ENCODE assay signal across 10 cellular contexts in genomic region chr6:1612386-1612893, GRCh38. TPM values are rescaled to one million over a fixed set of nuclear protein-coding genes. Genes with fewer than 3 reads are reported as not detected.
DNase-seq lines count a peak whose midpoint lies in the region; ATAC-seq, FAIRE-seq and TF ChIP-seq lines count a peak whose summit lies in the region.
"Had no signal": no experiment of that assay in that cellular context is flagged by ENCODE, and none has a peak within 500 bp of the region (broad histone marks: within the 10 kb centered on the region; RNA-seq: fewer than 3 reads in every experiment).

No MANE protein-coding gene starts in this region.

- peak overlapping the region; percentile 77 for H3K27ac Mint-ChIP-seq in activated CD8-positive, alpha-beta memory T cell treated with anti-CD3 and anti-CD28 coated beads, Interleukin-2, amount 10 ng/mL, durations not matched to agents 7 days and 5 days

- TSS peak; percentile 83 for BruUV-seq in HepG2 (replicated peaks; lab: Mats Ljungman, UMichigan)

- no peaks in the 10 kb centered on the region for H3K36me3 ChIP-seq in adrenal gland (replicated peaks in 1 of 2)
- H3K36me3 ChIP-seq in HepG2 (replicated peaks in 1 of 2; ENCODE audit: control insufficient read depth in 1 of 2, insufficient read depth in 2 of 2, low read length in 2 of 2): no peaks in the 10 kb centered on the region
- no peaks in the 10 kb centered on the region for H3K36me3 ChIP-seq in thymus (ENCODE audit: control insufficient read depth, insufficient read depth)

- TF ChIP-seq EP300 in HepG2 (IDR thresholded peaks at IDR 0.05; ENCODE audit: low read depth in 2 of 2, low read length in 2 of 2): no peak
- no peak for TF ChIP-seq EP300 in HepG2 (CRISPR knock-in tag; IDR thresholded peaks at IDR 0.05; ENCODE audit: borderline replicate concordance)

- TF ChIP-seq CTCF in adrenal gland (IDR thresholded peaks at IDR 0.05): no peak
- no peak for TF ChIP-seq CTCF in HepG2 (CRISPR knock-in tag; IDR thresholded peaks at IDR 0.05)

- H3K27me3 Mint-ChIP-seq in activated CD8-positive, alpha-beta memory T cell treated with anti-CD3 and anti-CD28 coated beads, Interleukin-2, amount 10 ng/mL, durations not matched to agents 7 days and 5 days: peaks cover 63% of the 10 kb centered on the region

- in situ Hi-C loops in HepG2 (cut with HindIII; ENCODE audit: extremely low pct_ligation_motif_present, low pct_unique_long_range_greater_than_20kb): no loop called here

- H3K27ac ChIP-seq in adrenal gland (peak overlapping the region in 3 of 5 donors; percentile 66 to 94 (median 91)), HepG2 (ENCODE audit: extremely low read length, insufficient read depth, low read length) (no peak overlapping the region), thymus (ENCODE audit: low read depth) (no peak overlapping the region)

- 22 to 40% (median 35%) methylated on average over 8 of the region's 8 CpGs for WGBS in adrenal gland, 4 donors
- WGBS in HepG2 (ENCODE audit: low lambda C conversion rate): 74% methylated on average over 8 of the region's 8 CpGs
- WGBS in thymus: 26% methylated on average over 8 of the region's 8 CpGs

- TF ChIP-seq POLR2A in adrenal gland (IDR thresholded peaks at IDR 0.05): no peak
- TF ChIP-seq POLR2A in HepG2 (IDR thresholded peaks at IDR 0.05; ENCODE audit: insufficient read depth in 1 of 2, low read depth in 2 of 2, low read length in 2 of 2): no peak

- H3K36me3 Mint-ChIP-seq in activated CD8-positive, alpha-beta memory T cell treated with anti-CD3 and anti-CD28 coated beads, Interleukin-2, amount 10 ng/mL, durations not matched to agents 7 days and 5 days: peaks cover 4% of the 10 kb centered on the region

- H3K4me3 Mint-ChIP-seq in activated CD8-positive, alpha-beta memory T cell treated with anti-CD3 and anti-CD28 coated beads, Interleukin-2, amount 10 ng/mL, durations not matched to agents 7 days and 5 days: peak overlapping the region; percentile 72

- H3K79me2 ChIP-seq in HepG2 (ENCODE audit: insufficient read depth, low read length): no peaks in the 10 kb centered on the region

- H3K4me3 ChIP-seq in adrenal gland (peak overlapping the region in 3 of 4 donors; percentile 31 to 68 (median 32)), HepG2 (replicated peaks in 1 of 3; ENCODE audit: insufficient read depth in 1 of 3, low read depth in 2 of 3, low read length in 3 of 3) (peak overlapping the region; percentile 67 to 76 (median 73); a peak in 4 of 6 replicates), thymus (ENCODE audit: low read length) (peak overlapping the region; percentile 69)

- TF ChIP-seq RAD21 in HepG2 (CRISPR knock-in tag; IDR thresholded peaks at IDR 0.05): no peak

- H3K27me3 ChIP-seq in adrenal gland (peaks cover 39% of the 10 kb centered on the region), HepG2 (ENCODE audit: control insufficient read depth in 1 of 2, insufficient read depth in 2 of 2, low read length in 2 of 2) (peaks cover 12 to 23% of the 10 kb centered on the region in 2 experiments; a peak in 4 of 5 replicates), thymus (ENCODE audit: control insufficient read depth, insufficient read depth) (peaks cover 90% of the 10 kb centered on the region)

- H3K4me1 Mint-ChIP-seq in activated CD8-positive, alpha-beta memory T cell treated with anti-CD3 and anti-CD28 coated beads, Interleukin-2, amount 10 ng/mL, durations not matched to agents 7 days and 5 days: peaks cover 20% of the 10 kb centered on the region

- POLR2A ChIA-PET in HepG2 (lab: Yijun Ruan, JAX): no interaction called here

- DNase-seq in activated CD8-positive, alpha-beta memory T cell treated with anti-CD3 and anti-CD28 coated beads, Interleukin-2, amount 10 ng/mL, durations not matched to agents 7 days and 5 days: no peak
- DNase-seq in activated CD8-positive, alpha-beta memory T cell treated with anti-CD3 and anti-CD28 coated beads, Interleukin-2, amount 50 U/mL, for 4 hours: no peak
- DNase-seq in adrenal gland (no peak), HepG2 (ENCODE audit: low spot score) (no peak), HUDEP-2 (lab: John Stamatoyannopoulos, UW; ENCODE audit: unreplicated experiment in 76 of 76) (no peak), NCI-H2196 treated with DMSO at 0.1 percent for 48 hours (lab: John Stamatoyannopoulos, UW; ENCODE audit: unreplicated experiment) (no peak)
- DNase-seq: DMS153, NCI-H2081 treated with DMSO at 0.1 percent for 48 hours had no signal

- peak overlapping the region; percentile 94 for H3K4me2 ChIP-seq in HepG2 (ENCODE audit: low read depth, low read length)

- ATAC-seq in activated CD8-positive, alpha-beta memory T cell treated with anti-CD3 and anti-CD28 coated beads, Interleukin-2, amount 10 ng/mL, durations not matched to agents 7 days and 5 days: no peak
- ATAC-seq in HepG2 (no peak), HG03442 (IDR thresholded peaks at IDR 0.05; ENCODE audit: unreplicated experiment) (no peak)

- H3K9me3 ChIP-seq in adrenal gland (replicated peaks in 1 of 3) (no peaks in the 10 kb centered on the region), HepG2 (ENCODE audit: low read length) (no peaks in the 10 kb centered on the region), thymus (ENCODE audit: control insufficient read depth) (no peaks in the 10 kb centered on the region)

- H4K20me1 ChIP-seq in HepG2 (ENCODE audit: insufficient read depth, low read length): peaks cover 4% of the 10 kb centered on the region; the same call in 1 of the 2 replicates

- no peaks in the 10 kb centered on the region for H3K9me3 Mint-ChIP-seq in activated CD8-positive, alpha-beta memory T cell treated with anti-CD3 and anti-CD28 coated beads, Interleukin-2, amount 10 ng/mL, durations not matched to agents 7 days and 5 days (ENCODE audit: low read depth)

- no peak for FAIRE-seq in HepG2 (lab: Jason Lieb, UNC)

- CTCF ChIA-PET in activated CD8-positive, alpha-beta memory T cell treated with anti-CD3 and anti-CD28 coated beads, Interleukin-2, amount 10 ng/mL, durations not matched to agents 7 days and 5 days (lab: Charles Lee): interaction anchor here (1.1 to 1.9 kb wide), 4 partner anchors 10 to 1022 kb away, joined by 3 to 8 read pairs (median 6); no protein-coding TSS in a partner anchor
- CTCF ChIA-PET in HepG2 (lab: Yijun Ruan, JAX; ENCODE audit: low intra/inter-chr PET ratio, low total read pairs): no interaction called here

- peaks cover 0 to 10% of the 10 kb centered on the region in 2 donors for H3K4me1 ChIP-seq in adrenal gland (replicated peaks in 1 of 2)
- peaks cover 27% of the 10 kb centered on the region for H3K4me1 ChIP-seq in HepG2 (ENCODE audit: insufficient read depth, low read length)
- H3K4me1 ChIP-seq in thymus (ENCODE audit: control insufficient read depth, insufficient read depth, low read length): peaks cover 10% of the 10 kb centered on the region

- peak overlapping the region; percentile 7; the same call in 1 of the 2 replicates for H3K9ac ChIP-seq in HepG2 (ENCODE audit: insufficient read depth, low read depth, low read length)

- intact Hi-C loops in adrenal gland (cut with DNase I): no loop called here
- intact Hi-C loops in HepG2 (cut with micrococcal nuclease; ENCODE audit: unreplicated experiment): no loop called here

- H2AFZ ChIP-seq in HepG2 (ENCODE audit: low read length): no peak overlapping the region

TF ChIP-seq in HepG2, 621 proteins besides CTCF, POLR2A, EP300 and RAD21:
- TF ChIP-seq ZKSCAN8 (CRISPR knock-in tag; IDR thresholded peaks at IDR 0.05; ENCODE audit: borderline replicate concordance): no peak
- peak; percentile 81; the same call in 1 of the 2 replicates for TF ChIP-seq CBX2 (IDR thresholded peaks at IDR 0.05; ENCODE audit: low read depth, low read length)
- TF ChIP-seq CBX2 (CRISPR knock-in tag; IDR thresholded peaks at IDR 0.05; ENCODE audit: low read depth): no peak

RNA-seq across cellular contexts. Expression of gene FOXC1, which starts 2.7 kb away (rescaled TPM):
- under 1 TPM in 1 of 2 experiments, not detected in 1; 0.26 TPM for total RNA-seq in activated CD8-positive, alpha-beta memory T cell treated with anti-CD3 and anti-CD28 coated beads, Interleukin-2, amount 10 ng/mL, durations not matched to agents 7 days and 5 days
- 10 to 100 TPM in 1 of 8 donors, 1 to 10 TPM in 7; 3.0 to 13.2 (median 5.7) TPM for total RNA-seq in adrenal gland
- polyA plus RNA-seq in adrenal gland: 1 to 10 TPM; 2.7 to 5.3 (median 4.6) TPM
- total RNA-seq in HepG2 (2016; rRNA removed; fragmentation: Illumina TruSeq; extraction: Trizol): 0.46 and 0.55 TPM in 2 replicates
- total RNA-seq in HepG2 (2016; cell fraction: cytosol; rRNA removed; fragmentation: Illumina TruSeq; extraction: Trizol; ENCODE audit: low read depth): 0.09 TPM in 1 of 2 replicates, not detected in the other
- 0.42 and 0.50 TPM in 2 replicates for total RNA-seq in HepG2 (2016; cell fraction: insoluble cytoplasmic fraction; rRNA removed; fragmentation: Illumina TruSeq; extraction: Trizol)
- 0.28 and 0.31 TPM in 2 replicates for total RNA-seq in HepG2 (2016; cell fraction: membrane; rRNA removed; fragmentation: Illumina TruSeq; extraction: Trizol)
- 0.47 and 0.50 TPM in 2 replicates for total RNA-seq in HepG2 (2016; cell fraction: nucleus; rRNA removed; fragmentation: Illumina TruSeq; extraction: Trizol)
- polyA plus RNA-seq in HepG2 (2011; rRNA removed): 0.37 and 0.44 TPM in 2 replicates
- polyA plus RNA-seq in HepG2 (2011; cell fraction: cytosol; rRNA removed): 0.19 and 0.23 TPM in 2 replicates
- 0.23 and 0.27 TPM in 2 replicates for polyA plus RNA-seq in HepG2 (2011; cell fraction: nucleus; rRNA removed)
- polyA plus RNA-seq in HepG2 (2012): 0.30 and 0.53 TPM in 2 replicates
- polyA plus RNA-seq in HepG2 (2016; cell fraction: cytosol; fragmentation: Illumina TruSeq; extraction: Trizol; ENCODE audit: low read depth): 0.05 and 0.09 TPM in 2 replicates
- polyA plus RNA-seq in HepG2 (2016; cell fraction: insoluble cytoplasmic fraction; fragmentation: Illumina TruSeq; extraction: Trizol; ENCODE audit: low read depth): 0.89 and 1.2 TPM in 2 replicates
- 0.26 and 0.35 TPM in 2 replicates for polyA plus RNA-seq in HepG2 (2016; cell fraction: membrane; fragmentation: Illumina TruSeq; extraction: Trizol; ENCODE audit: low read depth)
- polyA plus RNA-seq in HepG2 (2016; cell fraction: nucleus; fragmentation: Illumina TruSeq; extraction: Trizol; ENCODE audit: insufficient read depth, low read depth): 0.72 and 0.95 TPM in 2 replicates
- 0.30 and 18.3 TPM in 2 replicates for polyA minus RNA-seq in HepG2 (2011; rRNA and poly(A)+ RNA removed; ENCODE audit: low replicate concordance)
- polyA minus RNA-seq in HepG2 (2011; cell fraction: cytosol; rRNA and poly(A)+ RNA removed): 0.30 and 0.97 TPM in 2 replicates
- polyA minus RNA-seq in HepG2 (2011; cell fraction: nucleus; rRNA and poly(A)+ RNA removed): 0.25 and 0.52 TPM in 2 replicates
- 17.3 TPM for polyA plus RNA-seq in thymus

Comparison
In these comparisons a context has a peak if more than half of its experiments do, and no peak if none do; other contexts are left out.
1. H3K27ac ChIP-seq: peak in adrenal gland (3 of 5); none in HepG2 (single experiment) and thymus (single experiment).
2. Peak in every context shown above with its lines, with median percentiles within 50 percentile points of each other: H3K4me3 ChIP-seq.